Comparison of ENCODE assay signal across 12 cellular contexts in genomic region chr10:30542001-30542861, GRCh38.
DNase-seq lines count a peak whose midpoint lies in the region; ATAC-seq and TF ChIP-seq lines count a peak whose summit lies in the region.
"Had no signal": no experiment of that assay in that cellular context is flagged by ENCODE, and none has a peak within 500 bp of the region (broad histone marks: within the 10 kb centered on the region; RNA-seq: fewer than 3 reads in every experiment).

No MANE protein-coding gene starts in this region.

- DNase-seq in activated CD8-positive, alpha-beta T cell treated with anti-CD3 and anti-CD28 coated beads for 36 hours: no peak
- DNase-seq in activated CD8-positive, alpha-beta T cell treated with anti-CD3 and anti-CD28 coated beads, Interleukin-2, amount 10 ng/mL, durations not matched to agents 7 days and 5 days: no peak
- DNase-seq in LNCaP clone FGC (ENCODE audit: low read depth) (peak; percentile 7), fibroblast of mammary gland (ENCODE audit: low read depth) (peak; percentile 24), nucleus accumbens (lab: John Stamatoyannopoulos, UW) (no peak), 8988T (no peak)
- DNase-seq: heart right ventricle; stimulated activated CD4-positive, alpha-beta T cell treated with anti-CD3 and anti-CD28 coated beads, Interleukin-2, amount 100 ng/mL, for 48 hours had no signal

- POLR2A ChIA-PET in activated CD8-positive, alpha-beta T cell treated with anti-CD3 and anti-CD28 coated beads for 36 hours (lab: Charles Lee): no interaction called here
- POLR2A ChIA-PET in activated CD8-positive, alpha-beta T cell treated with anti-CD3 and anti-CD28 coated beads, Interleukin-2, amount 10 ng/mL, durations not matched to agents 7 days and 5 days (lab: Charles Lee): interaction anchor here (0.6 kb wide), 1 partner anchor 164 kb away, joined by 3 read pairs; no protein-coding TSS in a partner anchor

- no peaks in the 10 kb centered on the region for H3K36me3 ChIP-seq in subcutaneous abdominal adipose tissue (ENCODE audit: control insufficient read depth in 5 of 5, insufficient read depth in 5 of 5, low read length in 5 of 5)
- H3K36me3 ChIP-seq: heart right ventricle, vagina had no signal

- H3K4me1 ChIP-seq in subcutaneous abdominal adipose tissue (ENCODE audit: control insufficient read depth in 5 of 5, insufficient read depth in 5 of 5, low read length in 5 of 5): peaks cover 12 to 46% (median 29%) of the 10 kb centered on the region in 5 donors
- H3K4me1 ChIP-seq: vagina had no signal

- no peak for TF ChIP-seq CTCF in activated CD8-positive, alpha-beta T cell treated with anti-CD3 and anti-CD28 coated beads for 36 hours (IDR thresholded peaks at IDR 0.05)
- TF ChIP-seq CTCF in LNCaP clone FGC (IDR thresholded peaks at IDR 0.05; ENCODE audit: control insufficient read depth, extremely low read depth, insufficient read depth) (no peak), fibroblast of mammary gland (conservative IDR thresholded peaks at IDR 0.05; ENCODE audit: control insufficient read depth, insufficient read depth, low read depth, low read length) (no peak)

- H3K9ac ChIP-seq in subcutaneous abdominal adipose tissue (ENCODE audit: low read length in 5 of 5): peak overlapping the region in 3 of 5 donors; percentile 43 to 73 (median 62)

- intact Hi-C loops in activated CD8-positive, alpha-beta T cell treated with anti-CD3 and anti-CD28 coated beads for 36 hours (cut with micrococcal nuclease): no loop called here

- H3K27ac Mint-ChIP-seq in activated CD8-positive, alpha-beta T cell treated with anti-CD3 and anti-CD28 coated beads for 36 hours: no peak overlapping the region
- H3K27ac Mint-ChIP-seq in activated CD8-positive, alpha-beta T cell treated with anti-CD3 and anti-CD28 coated beads, Interleukin-2, amount 10 ng/mL, durations not matched to agents 7 days and 5 days: no peak overlapping the region
- H3K27ac Mint-ChIP-seq: activated T-helper 2 cell treated with anti-CD3 and anti-CD28 coated beads, Interferon-gamma antibody, Interleukin-2, Interleukin-4, amounts not matched to agents 10 μg/mL and 5 μg/mL and 100 μg/mL, durations not matched to agents 14 hours and 24 hours and 36 hours had no signal

- no peak overlapping the region for H3K4me3 Mint-ChIP-seq in activated CD8-positive, alpha-beta T cell treated with anti-CD3 and anti-CD28 coated beads for 36 hours
- H3K4me3 Mint-ChIP-seq in activated CD8-positive, alpha-beta T cell treated with anti-CD3 and anti-CD28 coated beads, Interleukin-2, amount 10 ng/mL, durations not matched to agents 7 days and 5 days: no peak overlapping the region

- peaks cover 12% of the 10 kb centered on the region for H3K4me1 Mint-ChIP-seq in activated CD8-positive, alpha-beta T cell treated with anti-CD3 and anti-CD28 coated beads for 36 hours (ENCODE audit: low read depth)
- H3K4me1 Mint-ChIP-seq in activated CD8-positive, alpha-beta T cell treated with anti-CD3 and anti-CD28 coated beads, Interleukin-2, amount 10 ng/mL, durations not matched to agents 7 days and 5 days (ENCODE audit: low read depth): peaks cover 14% of the 10 kb centered on the region

- no peaks in the 10 kb centered on the region for H3K9me3 ChIP-seq in subcutaneous abdominal adipose tissue (ENCODE audit: control insufficient read depth in 5 of 5, low read length in 5 of 5)
- H3K9me3 ChIP-seq: vagina had no signal

- peak overlapping the region; percentile 94 for H3K27ac ChIP-seq in subcutaneous abdominal adipose tissue (ENCODE audit: low read depth, low read length)
- H3K27ac ChIP-seq: vagina had no signal

- no peaks in the 10 kb centered on the region for H3K9me3 Mint-ChIP-seq in activated CD8-positive, alpha-beta T cell treated with anti-CD3 and anti-CD28 coated beads for 36 hours
- no peaks in the 10 kb centered on the region for H3K9me3 Mint-ChIP-seq in activated CD8-positive, alpha-beta T cell treated with anti-CD3 and anti-CD28 coated beads, Interleukin-2, amount 10 ng/mL, durations not matched to agents 7 days and 5 days (ENCODE audit: insufficient read depth)
- H3K9me3 Mint-ChIP-seq: activated T-helper 2 cell treated with anti-CD3 and anti-CD28 coated beads, Interferon-gamma antibody, Interleukin-2, Interleukin-4, amounts not matched to agents 10 μg/mL and 5 μg/mL and 100 μg/mL, durations not matched to agents 14 hours and 24 hours and 36 hours had no signal

- ATAC-seq in activated CD8-positive, alpha-beta T cell treated with anti-CD3 and anti-CD28 coated beads for 36 hours: peak; percentile 45
- ATAC-seq in activated CD8-positive, alpha-beta T cell treated with anti-CD3 and anti-CD28 coated beads, Interleukin-2, amount 10 ng/mL, durations not matched to agents 7 days and 5 days: no peak
- ATAC-seq in HG02970 (IDR thresholded peaks at IDR 0.05; ENCODE audit: low FRiP score, unreplicated experiment): no peak

- H3K36me3 Mint-ChIP-seq in activated CD8-positive, alpha-beta T cell treated with anti-CD3 and anti-CD28 coated beads for 36 hours (ENCODE audit: low read depth): no peaks in the 10 kb centered on the region
- H3K36me3 Mint-ChIP-seq in activated CD8-positive, alpha-beta T cell treated with anti-CD3 and anti-CD28 coated beads, Interleukin-2, amount 10 ng/mL, durations not matched to agents 7 days and 5 days (ENCODE audit: low read depth): no peaks in the 10 kb centered on the region

- peaks cover 2% of the 10 kb centered on the region for H3K27me3 Mint-ChIP-seq in activated CD8-positive, alpha-beta T cell treated with anti-CD3 and anti-CD28 coated beads for 36 hours
- H3K27me3 Mint-ChIP-seq in activated CD8-positive, alpha-beta T cell treated with anti-CD3 and anti-CD28 coated beads, Interleukin-2, amount 10 ng/mL, durations not matched to agents 7 days and 5 days (ENCODE audit: low read depth): peaks cover 2% of the 10 kb centered on the region

- H3K27me3 ChIP-seq in subcutaneous abdominal adipose tissue (ENCODE audit: control insufficient read depth in 5 of 5, insufficient read depth in 4 of 5, low read length in 5 of 5): no peaks in the 10 kb centered on the region
- H3K27me3 ChIP-seq: heart right ventricle, vagina had no signal

- H3K4me3 ChIP-seq in LNCaP clone FGC (ENCODE audit: low read depth, low read length): no peak overlapping the region
- H3K4me3 ChIP-seq in fibroblast of mammary gland (ENCODE audit: control insufficient read depth, low read depth, low read length): no peak overlapping the region
- H3K4me3 ChIP-seq in subcutaneous abdominal adipose tissue (ENCODE audit: low read depth in 1 of 5, low read length in 5 of 5): peak overlapping the region in 1 of 5 donors; percentile 16
- H3K4me3 ChIP-seq: heart right ventricle, vagina had no signal

- CTCF ChIA-PET in activated CD8-positive, alpha-beta T cell treated with anti-CD3 and anti-CD28 coated beads for 36 hours (lab: Charles Lee): interaction anchor here (1.1 to 2.5 kb wide), 6 partner anchors 9 to 150 kb away, joined by 4 to 14 read pairs (median 10); no protein-coding TSS in a partner anchor
- CTCF ChIA-PET in activated CD8-positive, alpha-beta T cell treated with anti-CD3 and anti-CD28 coated beads, Interleukin-2, amount 10 ng/mL, durations not matched to agents 7 days and 5 days (lab: Charles Lee): interaction anchor here (0.9 to 3.9 kb wide), 6 partner anchors 8 to 150 kb away, joined by 3 to 17 read pairs (median 6); no protein-coding TSS in a partner anchor

Comparison
In these comparisons a context has a peak if more than half of its experiments do, and no peak if none do; other contexts are left out.
1. DNase-seq: peak in LNCaP clone FGC (single experiment) and fibroblast of mammary gland (single experiment); none in activated CD8-positive, alpha-beta T cell treated with anti-CD3 and anti-CD28 coated beads for 36 hours (single experiment), activated CD8-positive, alpha-beta T cell treated with anti-CD3 and anti-CD28 coated beads, Interleukin-2, amount 10 ng/mL, durations not matched to agents 7 days and 5 days (single experiment), nucleus accumbens (0 of 56) and 8988T (single experiment).